20 cellular contexts compared by ENCODE assay signal in genomic region chr6:37871616-37872384, GRCh38. TPM values are rescaled to one million over a fixed set of nuclear protein-coding genes. Genes with fewer than 3 reads are reported as not detected.
DNase-seq lines count a peak whose midpoint lies in the region; ATAC-seq and TF ChIP-seq lines count a peak whose summit lies in the region.
"Had no signal": no experiment of that assay in that cellular context is flagged by ENCODE, and none has a peak within 500 bp of the region (broad histone marks: within the 10 kb centered on the region; RNA-seq: fewer than 3 reads in every experiment).

No MANE protein-coding gene starts in this region.

- H3K36me3 ChIP-seq in GM23338 (ENCODE audit: insufficient read depth), result no peaks in the 10 kb centered on the region

- H3K79me2 ChIP-seq in GM23338 (replicated peaks; ENCODE audit: insufficient read depth), result peaks cover 100% of the 10 kb centered on the region

- no peaks in the 10 kb centered on the region for H3K9me2 ChIP-seq in GM23338 (ENCODE audit: insufficient read depth)

- no peak overlapping the region for H2AFZ ChIP-seq in GM23338

- CTCF ChIA-PET in activated CD4-positive, alpha-beta memory T cell treated with anti-CD3 and anti-CD28 coated beads, Interleukin-2, amount 10 ng/mL, durations not matched to agents 7 days and 5 days (lab: Charles Lee), result no interaction called here

- no peak for ATAC-seq in GM23338
- peak; percentile 25 for ATAC-seq in esophagus mucosa
- ATAC-seq: SK-N-SH treated with all-trans-retinoic acid at 6 μM for 48 hours had no signal

- TF ChIP-seq CTCF in GM23338 (conservative IDR thresholded peaks at IDR 0.05; ENCODE audit: low read depth in 2 of 2), result no peak
- TF ChIP-seq CTCF in progenitor cell of endocrine pancreas (IDR thresholded peaks at IDR 0.05; ENCODE audit: unreplicated experiment), result no peak

- H3K4me1 Mint-ChIP-seq in GM23338 (peaks cover 34% of the 10 kb centered on the region), progenitor cell of endocrine pancreas (ENCODE audit: low read depth) (peaks cover 28% of the 10 kb centered on the region)
- H3K4me1 Mint-ChIP-seq in activated CD4-positive, alpha-beta memory T cell treated with anti-CD3 and anti-CD28 coated beads, Interleukin-2, amount 10 ng/mL, durations not matched to agents 7 days and 5 days, result peaks cover 18% of the 10 kb centered on the region

- no peaks in the 10 kb centered on the region for H3K27me3 ChIP-seq in GM23338 (ENCODE audit: insufficient read depth)
- H3K27me3 ChIP-seq: BLaER1 treated with 17β-estradiol and CSF1 and Interleukin-3, amounts not matched to agents 10 nM and 100 nM had no signal

- H3K4me2 ChIP-seq in GM23338, result peak overlapping the region; percentile 27; the same call in 1 of the 2 replicates

- no peaks in the 10 kb centered on the region; the same call in 2 of the 3 replicates for H3K9me3 Mint-ChIP-seq in GM23338
- H3K9me3 Mint-ChIP-seq in progenitor cell of endocrine pancreas (ENCODE audit: low read depth), result peaks cover 11% of the 10 kb centered on the region
- H3K9me3 Mint-ChIP-seq in activated CD4-positive, alpha-beta memory T cell treated with anti-CD3 and anti-CD28 coated beads, Interleukin-2, amount 10 ng/mL, durations not matched to agents 7 days and 5 days, result peaks cover 16% of the 10 kb centered on the region
- H3K9me3 Mint-ChIP-seq: H9 had no signal

- H3K36me3 Mint-ChIP-seq in GM23338 (ENCODE audit: low read depth) (no peaks in the 10 kb centered on the region; the same call in 2 of the 3 replicates), progenitor cell of endocrine pancreas (ENCODE audit: insufficient read depth) (peaks cover 10% of the 10 kb centered on the region)
- peaks cover 31% of the 10 kb centered on the region for H3K36me3 Mint-ChIP-seq in activated CD4-positive, alpha-beta memory T cell treated with anti-CD3 and anti-CD28 coated beads, Interleukin-2, amount 10 ng/mL, durations not matched to agents 7 days and 5 days (ENCODE audit: low read depth)

- H4K20me1 ChIP-seq in GM23338 (replicated peaks; ENCODE audit: insufficient read depth), result peaks cover 43% of the 10 kb centered on the region

- DNase-seq in GM23338 (ENCODE audit: low spot score), result peak; percentile 39
- DNase-seq in NCI-H69 (lab: John Stamatoyannopoulos, UW), result peak; percentile 59
- DNase-seq in progenitor cell of endocrine pancreas (ENCODE audit: low spot score, unreplicated experiment), result no peak
- no peak for DNase-seq in AML-193 (lab: John Stamatoyannopoulos, UW)
- DNase-seq in DMS53 treated with DMSO at 0.1 percent for 48 hours (lab: John Stamatoyannopoulos, UW; ENCODE audit: unreplicated experiment), result no peak
- DNase-seq in activated CD4-positive, alpha-beta memory T cell treated with anti-CD3 and anti-CD28 coated beads, Interleukin-2, amount 10 ng/mL, durations not matched to agents 7 days and 5 days, result no peak
- DNase-seq: CD8-positive, alpha-beta memory T cell; DMS79 treated with DMSO at 0.1 percent for 48 hours; H9; IMR-90; NCI-H1436; NCI-H2029 treated with DMSO at 0.1 percent for 48 hours; NCI-H2171 treated with DMSO at 0.1 percent for 48 hours; NCI-H446 treated with DMSO at 0.1 percent for 48 hours; NCI-H748 treated with DMSO at 0.1 percent for 48 hours; OCI-M1; SIG-M5 had no signal

- no peak overlapping the region for H3K4me3 Mint-ChIP-seq in GM23338
- H3K4me3 Mint-ChIP-seq in progenitor cell of endocrine pancreas (ENCODE audit: low read depth), result no peak overlapping the region
- no peak overlapping the region for H3K4me3 Mint-ChIP-seq in activated CD4-positive, alpha-beta memory T cell treated with anti-CD3 and anti-CD28 coated beads, Interleukin-2, amount 10 ng/mL, durations not matched to agents 7 days and 5 days
- H3K4me3 Mint-ChIP-seq: H9 had no signal

- H3K27me3 Mint-ChIP-seq in GM23338 (ENCODE audit: insufficient read depth, low read depth, poor library complexity) (no peaks in the 10 kb centered on the region), progenitor cell of endocrine pancreas (no peaks in the 10 kb centered on the region)
- no peaks in the 10 kb centered on the region for H3K27me3 Mint-ChIP-seq in activated CD4-positive, alpha-beta memory T cell treated with anti-CD3 and anti-CD28 coated beads, Interleukin-2, amount 10 ng/mL, durations not matched to agents 7 days and 5 days
- H3K27me3 Mint-ChIP-seq: CD8-positive, alpha-beta memory T cell had no signal

- peaks cover 41% of the 10 kb centered on the region for H3K4me1 ChIP-seq in GM23338 (ENCODE audit: insufficient read depth)

- POLR2A ChIA-PET in activated CD4-positive, alpha-beta memory T cell treated with anti-CD3 and anti-CD28 coated beads, Interleukin-2, amount 10 ng/mL, durations not matched to agents 7 days and 5 days (lab: Charles Lee), result no interaction called here

- 0 out of 2 replicates have a peak overlapping the region, but pooled peaks have one; percentile 7 for H3K27ac Mint-ChIP-seq in GM23338
- H3K27ac Mint-ChIP-seq in progenitor cell of endocrine pancreas, result peak overlapping the region; percentile 8
- no peak overlapping the region for H3K27ac Mint-ChIP-seq in activated CD4-positive, alpha-beta memory T cell treated with anti-CD3 and anti-CD28 coated beads, Interleukin-2, amount 10 ng/mL, durations not matched to agents 7 days and 5 days

- no peak overlapping the region for H3K27ac ChIP-seq in GM23338 (ENCODE audit: low read depth)
- H3K27ac ChIP-seq: BLaER1 treated with 17β-estradiol and CSF1 and Interleukin-3, amounts not matched to agents 10 nM and 100 nM had no signal

- no peak overlapping the region for H3K4me3 ChIP-seq in GM23338
- H3K4me3 ChIP-seq: BLaER1 treated with 17β-estradiol and CSF1 and Interleukin-3, amounts not matched to agents 10 nM and 100 nM had no signal

- no peaks in the 10 kb centered on the region for H3F3A ChIP-seq in GM23338 (replicated peaks; ENCODE audit: low read depth)

TF ChIP-seq in GM23338, 12 proteins besides CTCF, POLR2A, EP300 and RAD21 (continues in another document):
- TF ChIP-seq NANOG (IDR thresholded peaks at IDR 0.05; ENCODE audit: borderline replicate concordance) (no peak), CREB1 (CRISPR knock-in tag; IDR thresholded peaks at IDR 0.05; ENCODE audit: low read depth) (no peak), EZH2phosphoT487 (IDR thresholded peaks at IDR 0.05; ENCODE audit: unreplicated experiment) (no peak), STAT1 (IDR thresholded peaks at IDR 0.05; ENCODE audit: unreplicated experiment) (no peak), ZNF331 (CRISPR knock-in tag; IDR thresholded peaks at IDR 0.05; ENCODE audit: low read depth) (no peak), ZNF114 (CRISPR knock-in tag; IDR thresholded peaks at IDR 0.05) (no peak), ETS1 (IDR thresholded peaks at IDR 0.05) (no peak)

RNA-seq across cellular contexts. Expression of gene ZFAND3, which starts 52.3 kb away (rescaled TPM):
- 28.2 and 31.8 TPM in 2 replicates for total RNA-seq in GM23338 (2014; rRNA removed; shearing (Covaris generic))
- 14.2 and 16.9 TPM in 2 replicates for polyA plus RNA-seq in GM23338 (2016; fragmentation: Nextera tagmentation; extraction: Ambion mirVana)
- total RNA-seq in esophagus mucosa, result 42.6 TPM
- 92.7 and 102 TPM in 2 replicates for total RNA-seq in progenitor cell of endocrine pancreas
- total RNA-seq in activated CD4-positive, alpha-beta memory T cell treated with anti-CD3 and anti-CD28 coated beads, Interleukin-2, amount 10 ng/mL, durations not matched to agents 7 days and 5 days, result 10 to 100 TPM; 35.2 to 38.2 TPM

Comparison
In these comparisons a context has a peak if more than half of its experiments do, and no peak if none do; other contexts are left out.
1. DNase-seq: peak in GM23338 (single experiment) and NCI-H69 (single experiment); none in progenitor cell of endocrine pancreas (single experiment), AML-193 (0 of 2), DMS53 treated with DMSO at 0.1 percent for 48 hours (single experiment) and activated CD4-positive, alpha-beta memory T cell treated with anti-CD3 and anti-CD28 coated beads, Interleukin-2, amount 10 ng/mL, durations not matched to agents 7 days and 5 days (single experiment).